ENCODE assay signal across 32 cellular contexts in genomic region chr10:82192665-82193064, GRCh38.
"Had no signal": no experiment of that assay in that cellular context is flagged by ENCODE, and none has a peak within 500 bp of the region (broad histone marks: within the 10 kb centered on the region; RNA-seq: fewer than 3 reads in every experiment).

No MANE protein-coding gene starts in this region.

- H3K27ac ChIP-seq: body of pancreas, brain microvascular endothelial cell, breast epithelium, colonic mucosa, VCaP had no signal

- DNase-seq: activated B cell treated with CpG ODN at 0.5 μM for 24 hours; activated CD4-positive, alpha-beta memory T cell treated with anti-CD3 and anti-CD28 coated beads, Interleukin-2, amount 10 ng/mL, durations not matched to agents 7 days and 5 days; activated CD4-positive, alpha-beta T cell treated with anti-CD3 and anti-CD28 coated beads for 1 hour; activated CD4-positive, alpha-beta T cell treated with anti-CD3 and anti-CD28 coated beads for 36 hours; activated CD4-positive, alpha-beta T cell treated with anti-CD3 and anti-CD28 coated beads for 48 hours; activated CD4-positive, alpha-beta T cell treated with anti-CD3 and anti-CD28 coated beads, Interleukin-2, amount 10 ng/mL, durations not matched to agents 7 days and 5 days; activated CD4-positive, alpha-beta T cell treated with anti-CD3 and anti-CD28 coated beads, Interleukin-2, amount 50 U/mL, for 48 hours; activated CD8-positive, alpha-beta memory T cell treated with anti-CD3 and anti-CD28 coated beads for 24 hours; activated CD8-positive, alpha-beta memory T cell treated with anti-CD3 and anti-CD28 coated beads, Interleukin-2, amount 10 ng/mL, durations not matched to agents 7 days and 5 days; activated CD8-positive, alpha-beta memory T cell treated with anti-CD3 and anti-CD28 coated beads, Interleukin-2, amount 50 U/mL, for 48 hours; activated CD8-positive, alpha-beta T cell treated with anti-CD3 and anti-CD28 coated beads, Interleukin-2, amount 10 ng/mL, durations not matched to agents 7 days and 5 days; activated effector memory CD4-positive, alpha-beta T cell treated with Interleukin-2 at 50 U/mL for 16 hours; activated gamma-delta T cell; activated naive CD4-positive, alpha-beta T cell treated with anti-CD3 and anti-CD28 coated beads, Interleukin-2, amount 10 ng/mL, durations not matched to agents 7 days and 5 days; activated naive CD4-positive, alpha-beta T cell treated with Interleukin-2 at 50 U/mL for 16 hours; activated naive CD8-positive, alpha-beta T cell treated with anti-CD3 and anti-CD28 coated beads, Interleukin-2, amount 10 ng/mL, durations not matched to agents 7 days and 5 days; activated naive CD8-positive, alpha-beta T cell treated with anti-CD3 and anti-CD28 coated beads, Interleukin-2, amount 50 U/mL, for 24 hours; activated T-cell treated with anti-CD3 and anti-CD28 coated beads, Interleukin-2, amount 50 U/mL, for 24 hours; activated T-cell treated with anti-CD3 and anti-CD28 coated beads, Interleukin-2, amount 50 U/mL, for 48 hours; amygdala; aorta; body of pancreas; brain microvascular endothelial cell; central memory CD4-positive, alpha-beta T cell; colonic mucosa; T-helper 2 cell; T-helper 9 cell had no signal

- H3K4me1 ChIP-seq: body of pancreas, breast epithelium, colonic mucosa had no signal

- H3K36me3 ChIP-seq: brain microvascular endothelial cell, breast epithelium, colonic mucosa had no signal

- ATAC-seq: activated CD4-positive, alpha-beta T cell treated with anti-CD3 and anti-CD28 coated beads for 36 hours; activated CD4-positive, CD25-positive, alpha-beta regulatory T cell treated with anti-CD3 and anti-CD28 coated beads, Interleukin-2, amount 50 U/mL, for 24 hours; activated CD8-positive, alpha-beta memory T cell treated with anti-CD3 and anti-CD28 coated beads, Interleukin-2, amount 10 ng/mL, durations not matched to agents 7 days and 5 days; activated CD8-positive, alpha-beta T cell treated with anti-CD3 and anti-CD28 coated beads, Interleukin-2, amount 10 ng/mL, durations not matched to agents 7 days and 5 days; activated naive CD8-positive, alpha-beta T cell treated with anti-CD3 and anti-CD28 coated beads, Interleukin-2, amount 50 U/mL, for 24 hours; body of pancreas had no signal

- H3K4me3 ChIP-seq: body of pancreas, breast epithelium, colonic mucosa had no signal

- FAIRE-seq: astrocyte, TTC549 had no signal

- H3K27me3 ChIP-seq: body of pancreas, brain microvascular endothelial cell, breast epithelium, colonic mucosa had no signal

- H3K9me3 ChIP-seq: body of pancreas, breast epithelium, colonic mucosa had no signal
